Comparison of ENCODE assay signal across 8 cellular contexts in genomic region chr21:15066231-15066577, GRCh38. TPM values are rescaled to one million over a fixed set of nuclear protein-coding genes. Genes with fewer than 3 reads are reported as not detected.
DNase-seq lines count a peak whose midpoint lies in the region; ATAC-seq and TF ChIP-seq lines count a peak whose summit lies in the region.

No MANE protein-coding gene starts in this region.

- H3K9me3 ChIP-seq in adipocyte (ENCODE audit: control insufficient read depth, low read length) (no peaks in the 10 kb centered on the region), left lung (no peaks in the 10 kb centered on the region), thymus (ENCODE audit: control insufficient read depth) (peaks cover 2% of the 10 kb centered on the region)

- POLR2A ChIA-PET in activated CD4-positive, alpha-beta T cell treated with anti-CD3 and anti-CD28 coated beads, Interleukin-2, amount 10 ng/mL, durations not matched to agents 7 days and 5 days (lab: Charles Lee), result no interaction called here

- intact Hi-C loops in left lung (cut with DNase I), result no loop called here

- H3K27me3 ChIP-seq in adipocyte (replicated peaks; ENCODE audit: control insufficient read depth, insufficient read depth, low read length), result no peaks in the 10 kb centered on the region
- H3K27me3 ChIP-seq in left lung, result no peaks in the 10 kb centered on the region
- H3K27me3 ChIP-seq in thymus (ENCODE audit: control insufficient read depth, insufficient read depth), result no peaks in the 10 kb centered on the region

- peak overlapping the region; percentile 97 for H3K4me3 Mint-ChIP-seq in activated CD4-positive, alpha-beta T cell treated with anti-CD3 and anti-CD28 coated beads, Interleukin-2, amount 10 ng/mL, durations not matched to agents 7 days and 5 days

- H3K27ac ChIP-seq in left lung (peak overlapping the region; percentile 96 to 97), thymus (ENCODE audit: low read depth) (peak overlapping the region; percentile 97)

- CTCF ChIA-PET in activated CD4-positive, alpha-beta T cell treated with anti-CD3 and anti-CD28 coated beads, Interleukin-2, amount 10 ng/mL, durations not matched to agents 7 days and 5 days (lab: Charles Lee), result interaction anchor here (0.6 to 1.8 kb wide), 2 partner anchors 7 to 12 kb away, joined by 4 to 5 read pairs; no protein-coding TSS in a partner anchor

- DNase-seq in activated CD4-positive, alpha-beta T cell treated with anti-CD3 and anti-CD28 coated beads, Interleukin-2, amount 10 ng/mL, durations not matched to agents 7 days and 5 days, result no peak
- no peak for DNase-seq in activated CD4-positive, alpha-beta T cell treated with anti-CD3 and anti-CD28 coated beads, Interleukin-2, amount 50 U/mL, for 4 hours
- DNase-seq in adipocyte (ENCODE audit: low read depth) (peak; percentile 56), left lung (no peak), NAMALWA (ENCODE audit: low spot score) (no peak)
- DNase-seq in stimulated activated CD4-positive, alpha-beta T cell treated with anti-CD3 and anti-CD28 coated beads, Interleukin-4, amount 100 ng/mL, for 1 hour, result no peak

- no peak for TF ChIP-seq CTCF in left lung (IDR thresholded peaks at IDR 0.05)

- peak overlapping the region; percentile 99 for H3K27ac Mint-ChIP-seq in activated CD4-positive, alpha-beta T cell treated with anti-CD3 and anti-CD28 coated beads, Interleukin-2, amount 10 ng/mL, durations not matched to agents 7 days and 5 days

- no peaks in the 10 kb centered on the region for H3K9me3 Mint-ChIP-seq in activated CD4-positive, alpha-beta T cell treated with anti-CD3 and anti-CD28 coated beads, Interleukin-2, amount 10 ng/mL, durations not matched to agents 7 days and 5 days

- H3K27me3 Mint-ChIP-seq in activated CD4-positive, alpha-beta T cell treated with anti-CD3 and anti-CD28 coated beads, Interleukin-2, amount 10 ng/mL, durations not matched to agents 7 days and 5 days, result peaks cover 30% of the 10 kb centered on the region

- peaks cover 14% of the 10 kb centered on the region for H3K4me1 ChIP-seq in adipocyte (ENCODE audit: control insufficient read depth, insufficient read depth, low read length)
- peaks cover 6 to 31% of the 10 kb centered on the region in 2 donors for H3K4me1 ChIP-seq in left lung
- H3K4me1 ChIP-seq in thymus (ENCODE audit: control insufficient read depth, insufficient read depth, low read length), result peaks cover under 1% of the 10 kb centered on the region

- H3K9ac ChIP-seq in adipocyte (ENCODE audit: low read length), result peak overlapping the region; percentile 91

- WGBS in thymus, result 1% methylated on average over 6 of the region's 6 CpGs

- no peaks in the 10 kb centered on the region for H3K36me3 Mint-ChIP-seq in activated CD4-positive, alpha-beta T cell treated with anti-CD3 and anti-CD28 coated beads, Interleukin-2, amount 10 ng/mL, durations not matched to agents 7 days and 5 days (ENCODE audit: low read depth)

- H3K4me3 ChIP-seq in adipocyte (ENCODE audit: low read length), result peak overlapping the region; percentile 89
- peak overlapping the region; percentile 82 to 84 for H3K4me3 ChIP-seq in left lung
- H3K4me3 ChIP-seq in thymus (ENCODE audit: low read length), result peak overlapping the region; percentile 93

- ATAC-seq in left lung (no peak), HG03135 (IDR thresholded peaks at IDR 0.05; ENCODE audit: unreplicated experiment) (no peak)

- H3K36me3 ChIP-seq in adipocyte (ENCODE audit: control insufficient read depth, insufficient read depth, low read length, severe bottlenecking), result no peaks in the 10 kb centered on the region
- no peaks in the 10 kb centered on the region for H3K36me3 ChIP-seq in left lung
- H3K36me3 ChIP-seq in thymus (ENCODE audit: control insufficient read depth, insufficient read depth), result no peaks in the 10 kb centered on the region

- H3K4me1 Mint-ChIP-seq in activated CD4-positive, alpha-beta T cell treated with anti-CD3 and anti-CD28 coated beads, Interleukin-2, amount 10 ng/mL, durations not matched to agents 7 days and 5 days, result peaks cover 37% of the 10 kb centered on the region

RNA-seq across cellular contexts. Expression of gene NRIP1, which starts 1.4 kb away (rescaled TPM):
- total RNA-seq in activated CD4-positive, alpha-beta T cell treated with anti-CD3 and anti-CD28 coated beads, Interleukin-2, amount 10 ng/mL, durations not matched to agents 7 days and 5 days, result 10 to 100 TPM; 12.0 to 13.8 TPM
- total RNA-seq in left lung, result 10 to 100 TPM; 22.6 to 30.5 TPM
- polyA plus RNA-seq in thymus, result 22.5 TPM
